Comparison of ENCODE assay signal across 23 cellular contexts in genomic region chr12:111457577-111457976, GRCh38.
"Had no signal": no experiment of that assay in that cellular context is flagged by ENCODE, and none has a peak within 500 bp of the region (broad histone marks: within the 10 kb centered on the region; RNA-seq: fewer than 3 reads in every experiment).

No MANE protein-coding gene starts in this region.

- H3K27ac Mint-ChIP-seq: activated naive CD8-positive, alpha-beta T cell treated with anti-CD3 and anti-CD28 coated beads for 36 hours; activated T-helper 17 cell treated with anti-CD3 and anti-CD28 coated beads, Interleukin-2, amount 50 U/mL, for 72 hours; natural killer cell; T-helper 2 cell treated with Interferon-gamma antibody and Interleukin-4, amounts not matched to agents 5 μg/mL and 100 μg/mL, for 36 hours had no signal

- H3K27me3 Mint-ChIP-seq: activated naive CD8-positive, alpha-beta T cell treated with anti-CD3 and anti-CD28 coated beads for 36 hours; activated T-cell treated with anti-CD3 and anti-CD28 coated beads, Interleukin-2, amount 50 U/mL, for 24 hours; activated T-helper 17 cell treated with anti-CD3 and anti-CD28 coated beads, Interleukin-2, amount 50 U/mL, for 72 hours; stimulated activated naive B cell treated with anti-CD40 and anti-IgM and Interleukin-4, amounts not matched to agents 10 μg/mL and 1 μg/mL and 100 μg/mL, for 72 hours had no signal

- H3K36me3 Mint-ChIP-seq: natural killer cell had no signal

- H3K4me3 Mint-ChIP-seq: activated naive CD8-positive, alpha-beta T cell treated with anti-CD3 and anti-CD28 coated beads for 36 hours; activated T-cell treated with anti-CD3 and anti-CD28 coated beads, Interleukin-2, amount 50 U/mL, for 24 hours; activated T-helper 17 cell treated with anti-CD3 and anti-CD28 coated beads, Interleukin-2, amount 50 U/mL, for 72 hours; natural killer cell; stimulated activated naive B cell treated with anti-CD40 and anti-IgM and Interleukin-4, amounts not matched to agents 10 μg/mL and 1 μg/mL and 100 μg/mL, for 72 hours; T-helper 2 cell treated with Interferon-gamma antibody and Interleukin-4, amounts not matched to agents 5 μg/mL and 100 μg/mL, for 36 hours had no signal

- ATAC-seq: activated T-helper 17 cell treated with anti-CD3 and anti-CD28 coated beads, Interleukin-2, amount 50 U/mL, for 72 hours; left lung; natural killer cell; right lobe of liver; SK-N-SH treated with all-trans-retinoic acid at 6 μM for 48 hours; stimulated activated naive B cell treated with anti-CD40 and anti-IgM and Interleukin-4, amounts not matched to agents 10 μg/mL and 1 μg/mL and 100 μg/mL, for 72 hours had no signal

- H3K4me3 ChIP-seq: coronary artery, heart right ventricle, left lung, ovary, right lobe of liver, thyroid gland had no signal

- H3K27me3 ChIP-seq: heart right ventricle, left lung, ovary, right lobe of liver, thyroid gland had no signal

- H3K36me3 ChIP-seq: ovary had no signal

- H3K9me3 ChIP-seq: heart right ventricle, left lung, ovary, right lobe of liver, thyroid gland had no signal

- DNase-seq: activated CD4-positive, alpha-beta T cell treated with anti-CD3 and anti-CD28 coated beads for 1 hour; activated CD4-positive, alpha-beta T cell treated with anti-CD3 and anti-CD28 coated beads, Interleukin-2, amount 50 U/mL, for 1 hour; activated CD8-positive, alpha-beta memory T cell treated with anti-CD3 and anti-CD28 coated beads for 24 hours; activated CD8-positive, alpha-beta memory T cell treated with anti-CD3 and anti-CD28 coated beads, Interleukin-2, amount 50 U/mL, for 4 hours; activated naive CD8-positive, alpha-beta T cell treated with anti-CD3 and anti-CD28 coated beads for 36 hours; activated T-cell treated with anti-CD3 and anti-CD28 coated beads, Interleukin-2, amount 50 U/mL, for 24 hours; heart right ventricle; kidney; left lung; mammary epithelial cell; midbrain; natural killer cell; ovary; small intestine; stimulated activated CD4-positive, alpha-beta T cell treated with anti-CD3 and anti-CD28 coated beads, Interleukin-15, amount 100 ng/mL, for 24 hours; stimulated activated naive B cell treated with anti-CD40 and anti-IgM and Interleukin-4, amounts not matched to agents 10 μg/mL and 1 μg/mL and 100 μg/mL, for 72 hours; thyroid gland; WERI-Rb-1 had no signal

- H3K27ac ChIP-seq: coronary artery, heart right ventricle, left lung, ovary, right lobe of liver, thyroid gland, WERI-Rb-1 had no signal
